Comparison of ENCODE assay signal across 8 cellular contexts in the genomic region with DNA sequence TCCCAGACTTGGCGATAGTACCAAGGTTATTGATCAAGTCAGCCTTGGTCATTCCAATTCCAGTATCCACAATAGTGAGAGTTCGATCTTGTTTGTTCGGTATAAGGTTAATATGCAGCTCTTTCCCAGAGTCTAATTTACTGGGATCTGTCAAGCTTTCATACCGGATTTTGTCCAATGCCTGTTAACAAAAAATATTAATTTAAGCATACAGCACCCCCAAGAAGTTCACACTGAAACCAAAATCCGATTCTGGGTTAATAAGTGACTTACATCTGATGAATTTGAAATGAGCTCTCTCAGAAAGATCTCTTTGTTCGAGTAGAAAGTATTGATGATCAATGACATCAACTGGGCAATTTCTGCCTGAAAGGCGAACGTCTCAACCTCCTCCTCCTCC. TPM values are rescaled to one million over a fixed set of nuclear protein-coding genes. Genes with fewer than 3 reads are reported as not detected.
DNase-seq lines count a peak whose midpoint lies in the region; TF ChIP-seq lines count a peak whose summit lies in the region.
"Not testable (repeated sequence)": the region's sequence is repeated elsewhere in the genome, so short reads cannot be mapped to it uniquely, and the experiment has no call there.

No MANE protein-coding gene starts in this region.

- H3K36me3 ChIP-seq in esophagus (ENCODE audit: control insufficient read depth in 2 of 2, insufficient read depth in 2 of 2, low read length in 1 of 2) (peaks cover 8 to 18% of the 10 kb centered on the region in 2 donors), neuron (ENCODE audit: insufficient read depth, low read length) (peaks cover 52% of the 10 kb centered on the region), subcutaneous abdominal adipose tissue (ENCODE audit: control insufficient read depth in 5 of 5, insufficient read depth in 5 of 5, low read length in 5 of 5) (peaks cover 33 to 51% (median 46%) of the 10 kb centered on the region in 5 donors)

- TF ChIP-seq CTCF in CD14-positive monocyte (IDR thresholded peaks at IDR 0.05); WI38 (IDR thresholded peaks at IDR 0.05; ENCODE audit: low read depth, low read length); astrocyte of the spinal cord (IDR thresholded peaks at IDR 0.05; ENCODE audit: low read depth, low read length): not testable (repeated sequence)

- not testable (repeated sequence) for H3K27me3 Mint-ChIP-seq in CD14-positive monocyte (ENCODE audit: low read depth in 3 of 3); IgD-negative memory B cell

- WGBS in esophagus, 2 donors = 4% methylated on average over 7 to 8 of the region's 8 CpGs

- peak overlapping the region; percentile 76 for H3K4me3 ChIP-seq in WI38 (ENCODE audit: low read depth, low read length)
- H3K4me3 ChIP-seq in astrocyte of the spinal cord (ENCODE audit: low read depth, low read length) = peak overlapping the region; percentile 80
- H3K4me3 ChIP-seq in esophagus (ENCODE audit: low read depth in 1 of 2, low read length in 2 of 2) = peak overlapping the region; percentile 71 to 87
- H3K4me3 ChIP-seq in neuron (ENCODE audit: low read length) = peak overlapping the region; percentile 93
- peak overlapping the region; percentile 76 to 88 (median 82) for H3K4me3 ChIP-seq in subcutaneous abdominal adipose tissue (ENCODE audit: low read depth in 1 of 5, low read length in 5 of 5)

- H3K4me1 ChIP-seq in esophagus (ENCODE audit: control insufficient read depth in 2 of 2, insufficient read depth in 2 of 2, low read length in 1 of 2) = not testable (repeated sequence)
- H3K4me1 ChIP-seq in neuron (ENCODE audit: insufficient read depth, low read length) = peaks cover 37% of the 10 kb centered on the region
- peaks cover 5 to 56% (median 48%) of the 10 kb centered on the region in 5 donors for H3K4me1 ChIP-seq in subcutaneous abdominal adipose tissue (ENCODE audit: control insufficient read depth in 5 of 5, insufficient read depth in 5 of 5, low read length in 5 of 5)

- peaks cover 54% of the 10 kb centered on the region for H3K4me1 Mint-ChIP-seq in CD14-positive monocyte
- peaks cover 25 to 51% (median 47%) of the 10 kb centered on the region in 3 donors for H3K4me1 Mint-ChIP-seq in IgD-negative memory B cell

- DNase-seq in CD14-positive monocyte (ENCODE audit: low spot score); astrocyte of the spinal cord (ENCODE audit: low read depth, low spot score): not testable (repeated sequence)

- peak overlapping the region; percentile 29 to 95 (median 94) for H3K9ac ChIP-seq in subcutaneous abdominal adipose tissue (ENCODE audit: low read length in 5 of 5)

- H3K27ac Mint-ChIP-seq in CD14-positive monocyte (peak overlapping the region; percentile 89 to 96 (median 94)), IgD-negative memory B cell (peak overlapping the region; percentile 93 to 95 (median 94))

- intact Hi-C loops in CD14-positive monocyte (cut with micrococcal nuclease) = loop anchor here in 1 of 2 donors (5.0 kb wide), 3 partner anchors 51 to 276 kb away; a partner anchor contains a TSS

- not testable (repeated sequence) for H3K9me3 Mint-ChIP-seq in CD14-positive monocyte, IgD-negative memory B cell

- in situ Hi-C loops in astrocyte of the spinal cord (cut with HindIII; ENCODE audit: low sequenced_read_pairs) = not testable (repeated sequence)

- H3K4me3 Mint-ChIP-seq in CD14-positive monocyte (peak overlapping the region; percentile 94 to 95), IgD-negative memory B cell (peak overlapping the region; percentile 91 to 98 (median 94))

- not testable (repeated sequence) for H3K9me3 ChIP-seq in esophagus (ENCODE audit: control insufficient read depth in 2 of 2, insufficient read depth in 1 of 2, low read depth in 1 of 2, low read length in 1 of 2); neuron (ENCODE audit: low read length); subcutaneous abdominal adipose tissue (ENCODE audit: control insufficient read depth in 5 of 5, low read length in 5 of 5)

- H3K36me3 Mint-ChIP-seq in CD14-positive monocyte = peaks cover 54 to 55% of the 10 kb centered on the region in 2 donors
- H3K36me3 Mint-ChIP-seq in IgD-negative memory B cell = not testable (repeated sequence)

- H2AFZ ChIP-seq in neuron (ENCODE audit: low read depth, low read length) = not testable (repeated sequence)

- peak overlapping the region; percentile 95 to 99 for H3K27ac ChIP-seq in esophagus (ENCODE audit: low read depth in 2 of 2, low read length in 1 of 2)
- peak overlapping the region; percentile 100 for H3K27ac ChIP-seq in layer of hippocampus (ENCODE audit: low read depth, low read length)
- peak overlapping the region; percentile 97 for H3K27ac ChIP-seq in subcutaneous abdominal adipose tissue (ENCODE audit: low read depth, low read length)

- not testable (repeated sequence) for H3K27me3 ChIP-seq in esophagus (ENCODE audit: control insufficient read depth in 1 of 2, insufficient read depth in 2 of 2, low read length in 2 of 2); layer of hippocampus (ENCODE audit: control insufficient read depth, insufficient read depth, low read length); neuron (ENCODE audit: insufficient read depth, low read length); subcutaneous abdominal adipose tissue (ENCODE audit: control insufficient read depth in 5 of 5, insufficient read depth in 4 of 5, low read length in 5 of 5)

RNA-seq across cellular contexts. Expression of a gene that starts 0.9 kb away (rescaled TPM):
- polyA plus RNA-seq in CD14-positive monocyte (100 to 1,000 TPM; 149 to 211 TPM), IgD-negative memory B cell (372 TPM), esophagus (100 to 1,000 TPM; 132 to 194 TPM)

RNA-seq across cellular contexts. Expression of a gene that starts 53.8 kb away (rescaled TPM):
- polyA plus RNA-seq in CD14-positive monocyte (1 to 10 TPM; 7.4 to 9.0 TPM), IgD-negative memory B cell (14.9 TPM), esophagus (10 to 100 TPM; 12.8 to 13.1 TPM)
